Comparison of ENCODE assay signal across 8 cellular contexts in genomic region chr16:2032285-2033056, GRCh38. TPM values are rescaled to one million over a fixed set of nuclear protein-coding genes. Genes with fewer than 3 reads are reported as not detected.
DNase-seq lines count a peak whose midpoint lies in the region; ATAC-seq and TF ChIP-seq lines count a peak whose summit lies in the region.
"Had no signal": no experiment of that assay in that cellular context is flagged by ENCODE, and none has a peak within 500 bp of the region (broad histone marks: within the 10 kb centered on the region; RNA-seq: fewer than 3 reads in every experiment).

No MANE protein-coding gene starts in this region.

- peak overlapping the region in 4 of 5 donors; percentile 53 to 70 (median 66) for H3K4me3 ChIP-seq in subcutaneous abdominal adipose tissue (ENCODE audit: low read depth in 1 of 5, low read length in 5 of 5)

- H3K27me3 ChIP-seq in subcutaneous abdominal adipose tissue (ENCODE audit: control insufficient read depth in 5 of 5, insufficient read depth in 4 of 5, low read length in 5 of 5) = no peaks in the 10 kb centered on the region

- no peaks in the 10 kb centered on the region for H3K9me3 Mint-ChIP-seq in WTC11
- H3K9me3 Mint-ChIP-seq: T-helper 1 cell treated with Interleukin-12 subunit alpha and Interleukin-12 subunit beta and Interleukin-4 antibody, amounts not matched to agents 30 μg/mL and 1 μg/mL, for 36 hours had no signal

- peaks cover 6 to 94% (median 80%) of the 10 kb centered on the region in 5 donors for H3K4me1 ChIP-seq in subcutaneous abdominal adipose tissue (ENCODE audit: control insufficient read depth in 5 of 5, insufficient read depth in 5 of 5, low read length in 5 of 5)

- peaks cover 8% of the 10 kb centered on the region for H3K27me3 Mint-ChIP-seq in WTC11 (ENCODE audit: low read depth)

- peaks cover 0 to 19% (median 15%) of the 10 kb centered on the region in 5 donors for H3K36me3 ChIP-seq in subcutaneous abdominal adipose tissue (ENCODE audit: control insufficient read depth in 5 of 5, insufficient read depth in 5 of 5, low read length in 5 of 5)

- TF ChIP-seq CTCF in WTC11 (IDR thresholded peaks at IDR 0.05) = no peak

- CTCF ChIA-PET in WTC11 (lab: Charles Lee) = interaction anchor here (0.8 to 2.4 kb wide), 7 partner anchors 9 to 108 kb away, joined by 3 to 11 read pairs (median 6); partner anchors contain the start of genes NPW, NTHL1 and TSC2

- H3K9ac ChIP-seq in subcutaneous abdominal adipose tissue (ENCODE audit: low read length in 5 of 5) = peak overlapping the region in 3 of 5 donors; percentile 35 to 68 (median 43)

- POLR2A ChIA-PET in WTC11 (lab: Charles Lee) = no interaction called here

- peak overlapping the region; percentile 63; the same call in 1 of the 2 replicates for H3K27ac Mint-ChIP-seq in WTC11
- H3K27ac Mint-ChIP-seq: T-helper 1 cell treated with Interleukin-12 subunit alpha and Interleukin-12 subunit beta and Interleukin-4 antibody, amounts not matched to agents 30 μg/mL and 1 μg/mL, for 36 hours had no signal

- no peak overlapping the region for H3K4me3 Mint-ChIP-seq in WTC11
- H3K4me3 Mint-ChIP-seq: T-helper 1 cell treated with Interleukin-12 subunit alpha and Interleukin-12 subunit beta and Interleukin-4 antibody, amounts not matched to agents 30 μg/mL and 1 μg/mL, for 36 hours had no signal

- peak overlapping the region; percentile 86 for H3K27ac ChIP-seq in subcutaneous abdominal adipose tissue (ENCODE audit: low read depth, low read length)

- H3K9me3 ChIP-seq in subcutaneous abdominal adipose tissue (ENCODE audit: control insufficient read depth in 5 of 5, low read length in 5 of 5) = no peaks in the 10 kb centered on the region

- no peaks in the 10 kb centered on the region for H3K36me3 Mint-ChIP-seq in WTC11

- ATAC-seq in WTC11 = no peak
- no peak for ATAC-seq in HG03135 (IDR thresholded peaks at IDR 0.05; ENCODE audit: unreplicated experiment)

- no peak for DNase-seq in WTC11 (ENCODE audit: low spot score)
- DNase-seq in hippocampal formation (lab: John Stamatoyannopoulos, UW) = peak; percentile 11 to 31
- DNase-seq in central memory CD4-positive, alpha-beta T cell = no peak
- DNase-seq in NCI-H2107 treated with DMSO at 0.1 percent for 48 hours (lab: John Stamatoyannopoulos, UW; ENCODE audit: unreplicated experiment) = no peak
- DNase-seq: effector memory CD4-positive, alpha-beta T cell had no signal

- H3K4me1 Mint-ChIP-seq in WTC11 = 0 out of 2 replicates have a peak, but pooled peaks cover 2% of the 10 kb centered on the region

TF ChIP-seq in WTC11, 78 proteins besides CTCF, POLR2A, EP300 and RAD21 (continues in another document):
- TF ChIP-seq NFE2L1 (CRISPR knock-in tag; IDR thresholded peaks at IDR 0.05) (no peak), AR (CRISPR knock-in tag; IDR thresholded peaks at IDR 0.05) (no peak), FOXJ3 (CRISPR knock-in tag; IDR thresholded peaks at IDR 0.05; ENCODE audit: borderline replicate concordance) (no peak), NR2C2 (CRISPR knock-in tag; IDR thresholded peaks at IDR 0.05) (no peak), SMAD3 (CRISPR knock-in tag; IDR thresholded peaks at IDR 0.05; ENCODE audit: borderline replicate concordance) (no peak), GABPB1 (CRISPR knock-in tag; IDR thresholded peaks at IDR 0.05) (no peak), FOXP1 (CRISPR knock-in tag; IDR thresholded peaks at IDR 0.05; ENCODE audit: borderline replicate concordance) (no peak), MLX (CRISPR knock-in tag; IDR thresholded peaks at IDR 0.05) (no peak), E2F1 (CRISPR knock-in tag; IDR thresholded peaks at IDR 0.05) (no peak), E2F5 (CRISPR knock-in tag; IDR thresholded peaks at IDR 0.05) (no peak), SOX15 (CRISPR knock-in tag; IDR thresholded peaks at IDR 0.05) (no peak), ZNF532 (CRISPR knock-in tag; IDR thresholded peaks at IDR 0.05; ENCODE audit: borderline replicate concordance) (no peak), ZNF263 (CRISPR knock-in tag; IDR thresholded peaks at IDR 0.05; ENCODE audit: low read depth) (no peak), TEAD1 (CRISPR knock-in tag; IDR thresholded peaks at IDR 0.05) (no peak), HMGA2 (CRISPR knock-in tag; IDR thresholded peaks at IDR 0.05) (no peak), NR3C1 (CRISPR knock-in tag; conservative IDR thresholded peaks at IDR 0.05; ENCODE audit: low read depth) (no peak), GRHL2 (CRISPR knock-in tag; IDR thresholded peaks at IDR 0.05; ENCODE audit: insufficient replicate concordance, severe bottlenecking) (no peak)

RNA-seq across cellular contexts. Expression of gene NHERF2, which starts 5.8 kb away (rescaled TPM):
- total RNA-seq in WTC11 (2021) = 23.3 to 31.1 TPM (median 28.0 TPM) in 3 replicates

RNA-seq across cellular contexts. Expression of gene NPW, which starts 12.9 kb away (rescaled TPM):
- 15.2 to 28.6 TPM (median 22.0 TPM) in 3 replicates for total RNA-seq in WTC11 (2021)

RNA-seq across cellular contexts. Expression of gene NTHL1, which starts 15.2 kb away (rescaled TPM):
- total RNA-seq in WTC11 (2021) = 90.5 to 93.4 TPM (median 93.3 TPM) in 3 replicates

RNA-seq across cellular contexts. Expression of gene TSC2, which starts 15.3 kb away (rescaled TPM):
- total RNA-seq in WTC11 (2021) = 103 to 134 TPM (median 117 TPM) in 3 replicates

RNA-seq across cellular contexts. Expression of gene ZNF598, which starts 22.9 kb away (rescaled TPM):
- total RNA-seq in WTC11 (2021) = 53.9 to 66.4 TPM (median 55.5 TPM) in 3 replicates

Comparison
In these comparisons a context has a peak if more than half of its experiments do, and no peak if none do; other contexts are left out.
1. DNase-seq: peak in hippocampal formation (2 of 2); none in WTC11 (single experiment), central memory CD4-positive, alpha-beta T cell (single experiment) and NCI-H2107 treated with DMSO at 0.1 percent for 48 hours (single experiment).